ENCODE assay signal across 13 cellular contexts in genomic region chr16:29748760-29749149, GRCh38. TPM values are rescaled to one million over a fixed set of nuclear protein-coding genes. Genes with fewer than 3 reads are reported as not detected.
"Had no signal": no experiment of that assay in that cellular context is flagged by ENCODE, and none has a peak within 500 bp of the region (broad histone marks: within the 10 kb centered on the region; RNA-seq: fewer than 3 reads in every experiment).

No MANE protein-coding gene starts in this region.

RNA-seq across cellular contexts. Expression of gene C16orf54, which starts 3.0 kb away (rescaled TPM):
- total RNA-seq: cardiac muscle cell had no signal
- polyA plus RNA-seq: cardiac muscle cell, keratinocyte, neural cell had no signal

RNA-seq across cellular contexts. Expression of gene ZG16, which starts 29.3 kb away (rescaled TPM):
- total RNA-seq: activated naive CD4-positive, alpha-beta T cell treated with anti-CD3 and anti-CD28 coated beads for 36 hours; activated naive CD8-positive, alpha-beta T cell treated with anti-CD3 and anti-CD28 coated beads, Interleukin-2, amount 10 ng/mL, durations not matched to agents 7 days and 5 days; cardiac muscle cell; dorsolateral prefrontal cortex; gastroesophageal sphincter; left cardiac atrium; lower leg skin; prostate gland; sciatic nerve; thyroid gland; upper lobe of right lung had no signal
- polyA plus RNA-seq: cardiac muscle cell, keratinocyte, neural cell had no signal
